In genomic region chr18:70523798-70524182, GRCh38 we compare ENCODE assay signal across 1 cellular context.
TF ChIP-seq lines count a peak whose summit lies in the region.

No MANE protein-coding gene starts in this region.

TF ChIP-seq in HepG2, 621 proteins besides CTCF, POLR2A, EP300 and RAD21 (continued from another document):
- TF ChIP-seq HNF1A (IDR thresholded peaks at IDR 0.05; ENCODE audit: low read depth) (no peak), HNF1A (CRISPR knock-in tag; IDR thresholded peaks at IDR 0.05; ENCODE audit: borderline replicate concordance) (peak; percentile 78; the same call in 1 of the 2 replicates), ARNT (IDR thresholded peaks at IDR 0.05) (no peak), SOX13 (IDR thresholded peaks at IDR 0.05) (no peak), SOX13 (CRISPR knock-in tag; conservative IDR thresholded peaks at IDR 0.05 in 1 of 2, IDR thresholded peaks at IDR 0.05 in 1 of 2) (peak in 1 of 2 experiments; percentile 44; a peak in 1 of 4 replicates), MED8 (CRISPR knock-in tag; IDR thresholded peaks at IDR 0.05; ENCODE audit: insufficient replicate concordance) (no peak), ZNF563 (CRISPR knock-in tag; IDR thresholded peaks at IDR 0.05) (no peak), HNF4G (IDR thresholded peaks at IDR 0.05; ENCODE audit: borderline replicate concordance, low read depth, low read length) (no peak), HNF4G (CRISPR knock-in tag; IDR thresholded peaks at IDR 0.05; ENCODE audit: borderline replicate concordance, low read depth) (no peak), ZNF790 (CRISPR knock-in tag; IDR thresholded peaks at IDR 0.05; ENCODE audit: borderline replicate concordance) (no peak), FOXA1 (IDR thresholded peaks at IDR 0.05) (no peak), FOXA1 (CRISPR knock-in tag; IDR thresholded peaks at IDR 0.05) (0 out of 2 replicates have a peak, but pooled peaks have one; percentile 16), NR2F2 (IDR thresholded peaks at IDR 0.05; ENCODE audit: borderline replicate concordance, low read depth) (peak; percentile 42; the same call in 1 of the 2 replicates), ZNF572 (CRISPR knock-in tag; IDR thresholded peaks at IDR 0.05) (no peak), THRA (CRISPR knock-in tag; IDR thresholded peaks at IDR 0.05; ENCODE audit: borderline replicate concordance) (peak; percentile 32; the same call in 1 of the 2 replicates), NR2F1 (CRISPR knock-in tag; IDR thresholded peaks at IDR 0.05) (peak in 1 of 2 experiments; percentile 45; a peak in 2 of 4 replicates), TEAD3 (CRISPR knock-in tag; optimal IDR thresholded peaks at IDR 0.05; ENCODE audit: borderline replicate concordance) (peak; percentile 67), SIX4 (CRISPR knock-in tag; IDR thresholded peaks at IDR 0.05) (no peak), FOXJ3 (CRISPR knock-in tag; IDR thresholded peaks at IDR 0.05; ENCODE audit: borderline replicate concordance) (0 out of 2 replicates have a peak, but pooled peaks have one; percentile 24), ARID5B (CRISPR knock-in tag; IDR thresholded peaks at IDR 0.05) (peak; percentile 42; the same call in 1 of the 2 replicates), RARA (CRISPR knock-in tag; IDR thresholded peaks at IDR 0.05) (peak; percentile 68), RNF2 (conservative IDR thresholded peaks at IDR 0.05; ENCODE audit: low read depth) (no peak), MBD4 (IDR thresholded peaks at IDR 0.05; ENCODE audit: borderline replicate concordance, low read length) (no peak), SOX6 (IDR thresholded peaks at IDR 0.05) (no peak), SOX6 (CRISPR knock-in tag; IDR thresholded peaks at IDR 0.05) (peak; percentile 36; the same call in 1 of the 2 replicates), NCOA2 (CRISPR knock-in tag; IDR thresholded peaks at IDR 0.05) (peak; percentile 61), POLR2AphosphoS2 (IDR thresholded peaks at IDR 0.05; ENCODE audit: low read depth, low read length) (no peak), ZNF891 (CRISPR knock-in tag; IDR thresholded peaks at IDR 0.05) (no peak), BCL6 (CRISPR knock-in tag; IDR thresholded peaks at IDR 0.05) (no peak; the same call in 1 of the 2 replicates)
